ENCODE assay signal across 18 cellular contexts in genomic region chrX:64570204-64570603, GRCh38.
A peak's percentile ranks its signal among the peaks of the same experiment; 100 is the strongest.
DNase-seq lines count a peak whose midpoint lies in the region; ATAC-seq and TF ChIP-seq lines count a peak whose summit lies in the region.
"Had no signal": no experiment of that assay in that cellular context is flagged by ENCODE, and none has a peak within 500 bp of the region (broad histone marks: within the 10 kb centered on the region; RNA-seq: fewer than 3 reads in every experiment).

No MANE protein-coding gene starts in this region.

- peak; percentile 4 for TF ChIP-seq CTCF in cardiac fibroblast (IDR thresholded peaks at IDR 0.05; ENCODE audit: low read depth, low read length)
- TF ChIP-seq CTCF in right lobe of liver (IDR thresholded peaks at IDR 0.05) = peak; percentile 8 to 30 (median 14)

- no peaks in the 10 kb centered on the region for H3K4me1 ChIP-seq in right lobe of liver
- H3K4me1 ChIP-seq: gastrocnemius medialis, lower lobe of right lung had no signal

- no peaks in the 10 kb centered on the region for H3K9me3 ChIP-seq in right lobe of liver
- H3K9me3 ChIP-seq: lower lobe of right lung, ovary, thoracic aorta had no signal

- no peak overlapping the region for H3K27ac ChIP-seq in right lobe of liver
- H3K27ac ChIP-seq: gastrocnemius medialis, lower lobe of right lung, ovary, thoracic aorta had no signal

- ATAC-seq in right lobe of liver = peak in 1 of 4 donors; percentile 26
- ATAC-seq in GM21526 (IDR thresholded peaks at IDR 0.05; ENCODE audit: low FRiP score, unreplicated experiment) = no peak
- no peak for ATAC-seq in HG03175 (IDR thresholded peaks at IDR 0.05; ENCODE audit: unreplicated experiment)
- ATAC-seq: gastrocnemius medialis, K562, lower lobe of right lung, T-cell had no signal

- H3K4me3 ChIP-seq in H7 (ENCODE audit: insufficient read depth, low read depth, low read length) = no peak overlapping the region
- no peak overlapping the region for H3K4me3 ChIP-seq in cardiac fibroblast (replicated peaks in 1 of 2; ENCODE audit: low read depth in 2 of 2, low read length in 2 of 2)
- H3K4me3 ChIP-seq in right lobe of liver = no peak overlapping the region
- H3K4me3 ChIP-seq: gastrocnemius medialis, K562, lower lobe of right lung, ovary, thoracic aorta had no signal

- no peaks in the 10 kb centered on the region for H3K27me3 ChIP-seq in H7 (ENCODE audit: control insufficient read depth, insufficient read depth, low read length)
- H3K27me3 ChIP-seq in right lobe of liver = no peaks in the 10 kb centered on the region
- H3K27me3 ChIP-seq: gastrocnemius medialis, ovary had no signal

- intact Hi-C loops in right lobe of liver (cut with DNase I) = no loop called here

- H3K36me3 ChIP-seq in H7 (replicated peaks; ENCODE audit: control insufficient read depth, insufficient read depth, low read length) (no peaks in the 10 kb centered on the region), right lobe of liver (no peaks in the 10 kb centered on the region)
- H3K36me3 ChIP-seq: gastrocnemius medialis, lower lobe of right lung, ovary, thoracic aorta had no signal

- TF ChIP-seq POLR2A in right lobe of liver (IDR thresholded peaks at IDR 0.05) = no peak

- DNase-seq in H7 (peak; percentile 32), NAMALWA (ENCODE audit: low spot score) (peak; percentile 16), cardiac fibroblast (ENCODE audit: low read depth in 2 of 2) (peak in 1 of 2 donors; percentile 0), right lobe of liver (no peak), NOMO-1 treated with DMSO at 0.1 percent for 48 hours (lab: John Stamatoyannopoulos, UW; ENCODE audit: unreplicated experiment) (no peak)
- DNase-seq: activated CD4-positive, CD25-positive, alpha-beta regulatory T cell; activated effector memory CD4-positive, alpha-beta T cell treated with Interleukin-2 at 50 U/mL for 16 hours; DMS153; gastrocnemius medialis; lower lobe of right lung; NCI-H146; ovary; small intestine; T-cell had no signal

Comparison
In these comparisons a context has a peak if more than half of its experiments do, and no peak if none do; other contexts are left out.
1. DNase-seq: peak in H7 (single experiment) and NAMALWA (single experiment); none in right lobe of liver (0 of 3) and NOMO-1 treated with DMSO at 0.1 percent for 48 hours (single experiment).